ENCODE assay signal across 17 cellular contexts in the genomic region with DNA sequence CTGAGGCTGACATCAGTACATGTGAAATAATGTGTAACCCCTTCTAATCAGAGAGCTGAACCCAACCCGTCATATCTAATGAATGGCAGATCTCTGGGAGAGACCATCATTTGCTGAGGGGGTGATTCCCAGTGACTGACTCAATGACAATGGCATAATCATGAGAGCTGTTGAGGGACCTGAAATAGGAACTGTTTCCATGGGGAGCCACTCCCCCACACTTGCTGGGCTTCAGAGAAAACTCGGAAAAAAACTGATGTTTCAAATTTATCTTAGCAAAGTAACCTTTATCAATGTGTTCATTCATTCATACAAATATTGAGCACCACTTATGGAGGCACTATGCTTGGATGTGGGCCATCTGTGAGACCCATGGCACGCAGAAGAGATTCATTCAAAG.
A peak's percentile ranks its signal among the peaks of the same experiment; 100 is the strongest.
DNase-seq lines count a peak whose midpoint lies in the region; TF ChIP-seq lines count a peak whose summit lies in the region.
"Had no signal": no experiment of that assay in that cellular context is flagged by ENCODE, and none has a peak within 500 bp of the region (broad histone marks: within the 10 kb centered on the region; RNA-seq: fewer than 3 reads in every experiment).

No MANE protein-coding gene starts in this region.

- H3K27ac ChIP-seq in testis (peak overlapping the region; percentile 8 to 63), RWPE1 (no peak overlapping the region)
- H3K27ac ChIP-seq: BLaER1 treated with 17β-estradiol and CSF1 and Interleukin-3, amounts not matched to agents 10 nM and 100 nM; C4-2B had no signal

- H3K36me3 Mint-ChIP-seq in activated naive CD4-positive, alpha-beta T cell treated with anti-CD3 and anti-CD28 coated beads for 36 hours (ENCODE audit: low read depth), result no peaks in the 10 kb centered on the region
- H3K36me3 Mint-ChIP-seq: CD8-positive, alpha-beta T cell had no signal

- CTCF ChIA-PET in activated naive CD4-positive, alpha-beta T cell treated with anti-CD3 and anti-CD28 coated beads for 36 hours (lab: Charles Lee), result interaction anchor here (0.6 kb wide), 1 partner anchor 9 kb away, joined by 3 read pairs; no protein-coding TSS in a partner anchor
- CTCF ChIA-PET in RWPE1 (lab: Yijun Ruan, JAX), result no interaction called here

- TF ChIP-seq POLR2A in testis (IDR thresholded peaks at IDR 0.05), result no peak

- 50 to 73% methylated on average over 3 of the region's 3 CpGs for WGBS in testis, 2 donors

- no peaks in the 10 kb centered on the region for H3K36me3 ChIP-seq in testis (ENCODE audit: low read depth, missing control alignments)

- no peak overlapping the region for H3K4me3 ChIP-seq in testis
- H3K4me3 ChIP-seq: BLaER1 treated with 17β-estradiol and CSF1 and Interleukin-3, amounts not matched to agents 10 nM and 100 nM had no signal

- intact Hi-C loops in testis (cut with DNase I; ENCODE audit: low total_unique reads), result no loop called here
- intact Hi-C loops in activated naive CD4-positive, alpha-beta T cell treated with anti-CD3 and anti-CD28 coated beads for 36 hours (cut with micrococcal nuclease), result no loop called here

- POLR2A ChIA-PET in RWPE1 (lab: Yijun Ruan, JAX; ENCODE audit: low non-redundant PET), result no interaction called here

- H3K9me3 ChIP-seq in testis, result no peaks in the 10 kb centered on the region
- H3K9me3 ChIP-seq: BLaER1 treated with 17β-estradiol and CSF1 and Interleukin-3, amounts not matched to agents 10 nM and 100 nM; Caco-2 had no signal

- TF ChIP-seq CTCF in testis (IDR thresholded peaks at IDR 0.05), result no peak
- no peak for TF ChIP-seq CTCF in RWPE1 (conservative IDR thresholded peaks at IDR 0.05; ENCODE audit: low read depth)

- H3K4me3 Mint-ChIP-seq in activated naive CD4-positive, alpha-beta T cell treated with anti-CD3 and anti-CD28 coated beads for 36 hours, result no peak overlapping the region
- H3K4me3 Mint-ChIP-seq: B cell; CD4-positive, alpha-beta T cell; CD8-positive, alpha-beta T cell had no signal

- H3K27me3 ChIP-seq in testis, result no peaks in the 10 kb centered on the region
- H3K27me3 ChIP-seq: BLaER1 treated with 17β-estradiol and CSF1 and Interleukin-3, amounts not matched to agents 10 nM and 100 nM had no signal

- H3K4me1 Mint-ChIP-seq in activated naive CD4-positive, alpha-beta T cell treated with anti-CD3 and anti-CD28 coated beads for 36 hours (ENCODE audit: low read depth), result no peaks in the 10 kb centered on the region
- H3K4me1 Mint-ChIP-seq: B cell had no signal

- no peaks in the 10 kb centered on the region for H3K27me3 Mint-ChIP-seq in activated naive CD4-positive, alpha-beta T cell treated with anti-CD3 and anti-CD28 coated beads for 36 hours (ENCODE audit: low read depth)
- H3K27me3 Mint-ChIP-seq: CD4-positive, alpha-beta T cell had no signal

- H3K9me3 Mint-ChIP-seq in activated naive CD4-positive, alpha-beta T cell treated with anti-CD3 and anti-CD28 coated beads for 36 hours, result no peaks in the 10 kb centered on the region
- H3K9me3 Mint-ChIP-seq: CD4-positive, alpha-beta T cell; CD8-positive, alpha-beta T cell had no signal

- H3K27ac Mint-ChIP-seq in activated naive CD4-positive, alpha-beta T cell treated with anti-CD3 and anti-CD28 coated beads for 36 hours, result no peak overlapping the region
- H3K27ac Mint-ChIP-seq: B cell; CD4-positive, alpha-beta T cell; CD8-positive, alpha-beta T cell had no signal

- H3K4me1 ChIP-seq in testis, result no peaks in the 10 kb centered on the region
- H3K4me1 ChIP-seq: BLaER1 treated with 17β-estradiol and CSF1 and Interleukin-3, amounts not matched to agents 10 nM and 100 nM; Caco-2 had no signal

- peak; percentile 53 for DNase-seq in Ammon's horn (ENCODE audit: low spot score)
- DNase-seq in DMS79 (lab: John Stamatoyannopoulos, UW), result peak; percentile 46
- DNase-seq in OCI-M1 (lab: John Stamatoyannopoulos, UW), result peak; percentile 19
- peak; percentile 91 for DNase-seq in testis
- DNase-seq in activated naive CD4-positive, alpha-beta T cell treated with anti-CD3 and anti-CD28 coated beads for 36 hours, result no peak
- no peak for DNase-seq in activated CD8-positive, alpha-beta memory T cell treated with anti-CD3 and anti-CD28 coated beads, Interleukin-2, amount 50 U/mL, for 48 hours
- no peak for DNase-seq in RWPE1 (ENCODE audit: low spot score)
- DNase-seq: 8988T; ACHN; Caco-2; Calu3; CD4-positive, alpha-beta T cell; CD8-positive, alpha-beta T cell; GF-D8 had no signal

Comparison
In these comparisons a context has a peak if more than half of its experiments do, and no peak if none do; other contexts are left out.
1. DNase-seq: peak in Ammon's horn (single experiment), DMS79 (single experiment), OCI-M1 (single experiment) and testis (single experiment); none in activated naive CD4-positive, alpha-beta T cell treated with anti-CD3 and anti-CD28 coated beads for 36 hours (single experiment), activated CD8-positive, alpha-beta memory T cell treated with anti-CD3 and anti-CD28 coated beads, Interleukin-2, amount 50 U/mL, for 48 hours (single experiment) and RWPE1 (single experiment).